28 cellular contexts compared by ENCODE assay signal in genomic region chr2:116440104-116440653, GRCh38.
"Had no signal": no experiment of that assay in that cellular context is flagged by ENCODE, and none has a peak within 500 bp of the region (broad histone marks: within the 10 kb centered on the region; RNA-seq: fewer than 3 reads in every experiment).

No MANE protein-coding gene starts in this region.

- DNase-seq: dermis blood vessel endothelial cell; dorsolateral prefrontal cortex; effector CD4-positive, alpha-beta T cell; effector memory CD4-positive, alpha-beta T cell; erythroblast; esophagus squamous epithelium; foreskin fibroblast; foreskin melanocyte; gastrocnemius medialis; glutamatergic neuron; head of caudate nucleus; heart right ventricle; hippocampal formation; left cardiac atrium; left lung; left ventricle myocardium superior; lower lobe of right lung; mesendoderm; midbrain; mucosa of descending colon; naive B cell had no signal

- ATAC-seq: esophagus mucosa, gastrocnemius medialis, heart right ventricle, left cardiac atrium, left lung, left ventricle myocardium superior, lower lobe of right lung, mucosa of descending colon had no signal

- H3K27me3 ChIP-seq: dorsolateral prefrontal cortex, esophagus squamous epithelium, gastrocnemius medialis, heart right ventricle, left lung had no signal

- H3K4me1 ChIP-seq: esophagus squamous epithelium, gastrocnemius medialis, heart right ventricle, left lung, lower lobe of right lung had no signal

- FAIRE-seq: colon, endometrium, islet of Langerhans, keratinocyte had no signal

- H3K27ac ChIP-seq: coronary artery, dorsolateral prefrontal cortex, epithelial cell of prostate, esophagus squamous epithelium, gastrocnemius medialis, heart right ventricle, left lung, lower lobe of right lung had no signal

- H3K27me3 Mint-ChIP-seq: naive B cell had no signal

- H3K27ac Mint-ChIP-seq: naive B cell had no signal

- H3K4me3 Mint-ChIP-seq: naive B cell had no signal

- H3K4me3 ChIP-seq: coronary artery, dorsolateral prefrontal cortex, esophagus squamous epithelium, gastrocnemius medialis, heart right ventricle, left lung, lower lobe of right lung, mucosa of descending colon had no signal

- H3K4me1 Mint-ChIP-seq: naive B cell had no signal

- H3K36me3 Mint-ChIP-seq: naive B cell had no signal

- H3K9me3 ChIP-seq: gastrocnemius medialis, lower lobe of right lung had no signal

- H3K36me3 ChIP-seq: esophagus squamous epithelium, gastrocnemius medialis, heart right ventricle, left lung, lower lobe of right lung had no signal
